16 cellular contexts compared by ENCODE assay signal in genomic region chr2:105853354-105854088, GRCh38.
DNase-seq lines count a peak whose midpoint lies in the region; ATAC-seq and TF ChIP-seq lines count a peak whose summit lies in the region.
"Had no signal": no experiment of that assay in that cellular context is flagged by ENCODE, and none has a peak within 500 bp of the region (broad histone marks: within the 10 kb centered on the region; RNA-seq: fewer than 3 reads in every experiment).

No MANE protein-coding gene starts in this region.

- peaks cover 50% of the 10 kb centered on the region for H3K4me1 Mint-ChIP-seq in Calu3 (ENCODE audit: low read depth, unreplicated experiment)
- H3K4me1 Mint-ChIP-seq in neural crest cell, result peaks cover 10% of the 10 kb centered on the region

- H3K36me3 Mint-ChIP-seq in Calu3 (ENCODE audit: insufficient read depth, unreplicated experiment) (peaks cover 14% of the 10 kb centered on the region), neural crest cell (ENCODE audit: low read depth) (peaks cover 15% of the 10 kb centered on the region)

- ATAC-seq in GM18861 (IDR thresholded peaks at IDR 0.05; ENCODE audit: unreplicated experiment) (no peak), GM19023 (IDR thresholded peaks at IDR 0.05; ENCODE audit: unreplicated experiment) (no peak)

- H3K4me1 ChIP-seq in effector memory CD4-positive, alpha-beta T cell (ENCODE audit: control insufficient read depth, insufficient read depth, low read length, poor library complexity, severe bottlenecking), result peaks cover 40% of the 10 kb centered on the region

- DNase-seq in Calu3, result peak; percentile 63
- no peak for DNase-seq in effector memory CD4-positive, alpha-beta T cell
- no peak for DNase-seq in neural crest cell (ENCODE audit: low read depth, low spot score)
- no peak for DNase-seq in NCI-H2171 treated with DMSO at 0.1 percent for 48 hours (lab: John Stamatoyannopoulos, UW)
- DNase-seq in retina, result no peak
- DNase-seq: activated CD4-positive, CD25-positive, alpha-beta regulatory T cell treated with anti-CD3 and anti-CD28 coated beads, Interleukin-2, amount 50 U/mL, for 72 hours; activated effector memory CD4-positive, alpha-beta T cell treated with Interleukin-2 at 50 U/mL for 16 hours; C1 segment of cervical spinal cord; endodermal cell; GOT3; NCI-H146; NCI-H524; T-helper 1 cell had no signal

- H3K9me3 ChIP-seq in effector memory CD4-positive, alpha-beta T cell (ENCODE audit: control insufficient read depth, low read length), result no peaks in the 10 kb centered on the region

- H3K9me3 Mint-ChIP-seq in Calu3 (ENCODE audit: low read depth, unreplicated experiment) (no peaks in the 10 kb centered on the region), neural crest cell (no peaks in the 10 kb centered on the region)
- H3K9me3 Mint-ChIP-seq: endodermal cell had no signal

- H3K27me3 ChIP-seq in effector memory CD4-positive, alpha-beta T cell (replicated peaks; ENCODE audit: control insufficient read depth, insufficient read depth, low read length, poor library complexity, severe bottlenecking), result no peaks in the 10 kb centered on the region

- H3K4me3 ChIP-seq in effector memory CD4-positive, alpha-beta T cell (ENCODE audit: insufficient read depth, low read depth, low read length, poor library complexity, severe bottlenecking), result no peak overlapping the region

- CTCF ChIA-PET in Calu3 (lab: Charles Lee), result no interaction called here

- no TSS peak for BruUV-seq in Calu3 (replicated peaks; lab: Mats Ljungman, UMichigan)

- TF ChIP-seq EP300 in Ishikawa (IDR thresholded peaks at IDR 0.05; ENCODE audit: borderline replicate concordance), result peak; percentile 55; the same call in 1 of the 2 replicates

- intact Hi-C loops in Calu3 (cut with micrococcal nuclease; ENCODE audit: unreplicated experiment), result no loop called here

- peaks cover 9% of the 10 kb centered on the region for H3K36me3 ChIP-seq in effector memory CD4-positive, alpha-beta T cell (ENCODE audit: control insufficient read depth, insufficient read depth, low read length)

- peak overlapping the region; percentile 46 for H3K4me3 Mint-ChIP-seq in Calu3 (ENCODE audit: low read depth, unreplicated experiment)
- H3K4me3 Mint-ChIP-seq in neural crest cell, result no peak overlapping the region
- H3K4me3 Mint-ChIP-seq: endodermal cell had no signal

- H3K27me3 Mint-ChIP-seq in Calu3 (ENCODE audit: unreplicated experiment) (no peaks in the 10 kb centered on the region), neural crest cell (ENCODE audit: low read depth) (no peaks in the 10 kb centered on the region)

- H3K27ac Mint-ChIP-seq in Calu3 (ENCODE audit: unreplicated experiment), result peak overlapping the region; percentile 74
- peak overlapping the region; percentile 70 for H3K27ac Mint-ChIP-seq in neural crest cell (ENCODE audit: unreplicated experiment)
- H3K27ac Mint-ChIP-seq: endodermal cell had no signal

- TF ChIP-seq RAD21 in Ishikawa (IDR thresholded peaks at IDR 0.05; ENCODE audit: low read depth), result no peak

- no peak for TF ChIP-seq CTCF in Calu3 (IDR thresholded peaks at IDR 0.05; ENCODE audit: unreplicated experiment)
- TF ChIP-seq CTCF in neural crest cell (conservative IDR thresholded peaks at IDR 0.05), result no peak

- H3K27ac ChIP-seq in effector memory CD4-positive, alpha-beta T cell (ENCODE audit: insufficient read depth, low read length, poor library complexity, severe bottlenecking), result peak overlapping the region; percentile 47

TF ChIP-seq in Ishikawa, 13 proteins besides CTCF, POLR2A, EP300 and RAD21:
- TF ChIP-seq NFIC (IDR thresholded peaks at IDR 0.05) (no peak), YY1 (IDR thresholded peaks at IDR 0.05; ENCODE audit: low read depth) (no peak), TCF12 (IDR thresholded peaks at IDR 0.05; ENCODE audit: low read depth) (peak; percentile 65), TEAD4 (IDR thresholded peaks at IDR 0.05) (peak; percentile 52; the same call in 1 of the 2 replicates)
